In genomic region chr3:129311054-129311902, GRCh38 we compare ENCODE assay signal across 18 cellular contexts. TPM values are rescaled to one million over a fixed set of nuclear protein-coding genes. Genes with fewer than 3 reads are reported as not detected.
DNase-seq lines count a peak whose midpoint lies in the region; ATAC-seq and TF ChIP-seq lines count a peak whose summit lies in the region.
"Had no signal": no experiment of that assay in that cellular context is flagged by ENCODE, and none has a peak within 500 bp of the region (broad histone marks: within the 10 kb centered on the region; RNA-seq: fewer than 3 reads in every experiment).

No MANE protein-coding gene starts in this region.

- intact Hi-C loops in esophagus squamous epithelium (cut with DNase I), result no loop called here
- intact Hi-C loops in right cardiac atrium (cut with DNase I), result no loop called here

- 68 to 94% methylated on average over 2 to 3 of the region's 3 CpGs for WGBS in esophagus squamous epithelium, 2 donors
- WGBS in right cardiac atrium, result 89% methylated on average over 3 of the region's 3 CpGs

- TF ChIP-seq CTCF in GM13977 (IDR thresholded peaks at IDR 0.05; ENCODE audit: extremely low read depth, insufficient read depth, missing control alignments), result no peak
- TF ChIP-seq CTCF in RWPE2 (IDR thresholded peaks at IDR 0.05; ENCODE audit: poor library complexity, severe bottlenecking), result no peak
- TF ChIP-seq CTCF in esophagus squamous epithelium (IDR thresholded peaks at IDR 0.05), result no peak

- no peak overlapping the region for H3K4me3 ChIP-seq in RWPE2 (ENCODE audit: severe bottlenecking)
- H3K4me3 ChIP-seq in esophagus squamous epithelium, result no peak overlapping the region
- H3K4me3 ChIP-seq in right cardiac atrium (ENCODE audit: low read length), result no peak overlapping the region
- H3K4me3 ChIP-seq: BLaER1 treated with 17β-estradiol and CSF1 and Interleukin-3, amounts not matched to agents 10 nM and 100 nM; dorsolateral prefrontal cortex; heart left ventricle; K562; sigmoid colon had no signal

- H3K27ac Mint-ChIP-seq in stimulated activated effector memory CD8-positive, alpha-beta T cell treated with anti-CD3 and anti-CD28 coated beads, Interleukin-12 subunit alpha, Interleukin-12 subunit beta, amount 100 ng/mL, for 72 hours, result peak overlapping the region; percentile 96

- no peaks in the 10 kb centered on the region for H3K9me3 Mint-ChIP-seq in stimulated activated effector memory CD8-positive, alpha-beta T cell treated with anti-CD3 and anti-CD28 coated beads, Interleukin-12 subunit alpha, Interleukin-12 subunit beta, amount 100 ng/mL, for 72 hours
- H3K9me3 Mint-ChIP-seq: WTC11 had no signal

- DNase-seq in GM13977 (ENCODE audit: low spot score) (peak; percentile 11), RWPE2 (ENCODE audit: low spot score) (no peak), esophagus squamous epithelium (lab: John Stamatoyannopoulos, UW) (no peak), right cardiac atrium (no peak), T1000 (lab: John Stamatoyannopoulos, UW) (no peak), SHP77 (lab: John Stamatoyannopoulos, UW) (no peak)
- no peak for DNase-seq in stimulated activated effector memory CD8-positive, alpha-beta T cell treated with anti-CD3 and anti-CD28 coated beads, Interleukin-12 subunit alpha, Interleukin-12 subunit beta, amount 100 ng/mL, for 72 hours (ENCODE audit: low spot score in 2 of 2)
- DNase-seq: DMS79 treated with DMSO at 0.1 percent for 48 hours; dorsolateral prefrontal cortex; heart left ventricle; NCI-H1092 treated with DMSO at 0.1 percent for 48 hours; NCI-H2171; sigmoid colon; stimulated activated CD4-positive, alpha-beta T cell treated with anti-CD3 and anti-CD28 coated beads, Interleukin-2, amount 100 ng/mL, for 48 hours had no signal

- peaks cover 32% of the 10 kb centered on the region for H3K36me3 Mint-ChIP-seq in stimulated activated effector memory CD8-positive, alpha-beta T cell treated with anti-CD3 and anti-CD28 coated beads, Interleukin-12 subunit alpha, Interleukin-12 subunit beta, amount 100 ng/mL, for 72 hours
- H3K36me3 Mint-ChIP-seq: WTC11 had no signal

- H3K36me3 ChIP-seq in RWPE2 (ENCODE audit: low read depth), result no peaks in the 10 kb centered on the region
- H3K36me3 ChIP-seq in esophagus squamous epithelium, result no peaks in the 10 kb centered on the region
- H3K36me3 ChIP-seq: sigmoid colon had no signal

- H3K27me3 ChIP-seq in RWPE2 (ENCODE audit: insufficient read depth, poor library complexity, severe bottlenecking) (no peaks in the 10 kb centered on the region), esophagus squamous epithelium (no peaks in the 10 kb centered on the region), right cardiac atrium (ENCODE audit: control insufficient read depth, insufficient read depth) (no peaks in the 10 kb centered on the region)
- H3K27me3 ChIP-seq: BLaER1 treated with 17β-estradiol and CSF1 and Interleukin-3, amounts not matched to agents 10 nM and 100 nM; dorsolateral prefrontal cortex; heart left ventricle; sigmoid colon had no signal

- H3K4me1 ChIP-seq in RWPE2 (ENCODE audit: insufficient read depth, poor library complexity, severe bottlenecking), result peaks cover 19% of the 10 kb centered on the region
- H3K4me1 ChIP-seq in esophagus squamous epithelium, result peaks cover 14 to 56% (median 33%) of the 10 kb centered on the region in 3 donors
- H3K4me1 ChIP-seq in right cardiac atrium (ENCODE audit: control insufficient read depth, insufficient read depth, low read length), result no peaks in the 10 kb centered on the region

- no peak for ATAC-seq in RWPE2 (ENCODE audit: low read depth)
- ATAC-seq in stimulated activated effector memory CD8-positive, alpha-beta T cell treated with anti-CD3 and anti-CD28 coated beads, Interleukin-12 subunit alpha, Interleukin-12 subunit beta, amount 100 ng/mL, for 72 hours, result no peak
- ATAC-seq in right cardiac atrium, result no peak
- ATAC-seq: heart left ventricle, K562, WTC11 had no signal

- H3K4me3 Mint-ChIP-seq in stimulated activated effector memory CD8-positive, alpha-beta T cell treated with anti-CD3 and anti-CD28 coated beads, Interleukin-12 subunit alpha, Interleukin-12 subunit beta, amount 100 ng/mL, for 72 hours, result peak overlapping the region; percentile 2
- H3K4me3 Mint-ChIP-seq: WTC11 had no signal

- in situ Hi-C loops in GM13977 (cut with MboI; ENCODE audit: low pct_unique_long_range_greater_than_20kb, low sequenced_read_pairs, unreplicated experiment), result no loop called here

- peaks cover 53% of the 10 kb centered on the region for H3K4me1 Mint-ChIP-seq in stimulated activated effector memory CD8-positive, alpha-beta T cell treated with anti-CD3 and anti-CD28 coated beads, Interleukin-12 subunit alpha, Interleukin-12 subunit beta, amount 100 ng/mL, for 72 hours

- no peak for TF ChIP-seq POLR2A in esophagus squamous epithelium (IDR thresholded peaks at IDR 0.05)

- H3K9me3 ChIP-seq in RWPE2 (ENCODE audit: severe bottlenecking) (no peaks in the 10 kb centered on the region), esophagus squamous epithelium (no peaks in the 10 kb centered on the region), right cardiac atrium (ENCODE audit: control insufficient read depth, low read length) (no peaks in the 10 kb centered on the region)
- H3K9me3 ChIP-seq: BLaER1 treated with 17β-estradiol and CSF1 and Interleukin-3, amounts not matched to agents 10 nM and 100 nM; heart left ventricle; sigmoid colon had no signal

- peak overlapping the region; percentile 92 for H3K27ac ChIP-seq in RWPE2 (ENCODE audit: poor library complexity, severe bottlenecking)
- peak overlapping the region; percentile 67 to 88 (median 72) for H3K27ac ChIP-seq in esophagus squamous epithelium
- no peak overlapping the region for H3K27ac ChIP-seq in right cardiac atrium (ENCODE audit: low read length)
- H3K27ac ChIP-seq: BLaER1 treated with 17β-estradiol and CSF1 and Interleukin-3, amounts not matched to agents 10 nM and 100 nM; dorsolateral prefrontal cortex; heart left ventricle; HL-60; sigmoid colon had no signal

RNA-seq across cellular contexts. Expression of gene HMCES, which starts 32.6 kb away (rescaled TPM):
- total RNA-seq in esophagus squamous epithelium (10 to 100 TPM; 24.2 to 32.7 (median 29.7) TPM), right cardiac atrium (10 to 100 TPM; 38.0 to 53.2 (median 42.3) TPM)
- polyA plus RNA-seq in right cardiac atrium, result 37.0 TPM
